ENCODE assay signal across 12 cellular contexts in the genomic region with DNA sequence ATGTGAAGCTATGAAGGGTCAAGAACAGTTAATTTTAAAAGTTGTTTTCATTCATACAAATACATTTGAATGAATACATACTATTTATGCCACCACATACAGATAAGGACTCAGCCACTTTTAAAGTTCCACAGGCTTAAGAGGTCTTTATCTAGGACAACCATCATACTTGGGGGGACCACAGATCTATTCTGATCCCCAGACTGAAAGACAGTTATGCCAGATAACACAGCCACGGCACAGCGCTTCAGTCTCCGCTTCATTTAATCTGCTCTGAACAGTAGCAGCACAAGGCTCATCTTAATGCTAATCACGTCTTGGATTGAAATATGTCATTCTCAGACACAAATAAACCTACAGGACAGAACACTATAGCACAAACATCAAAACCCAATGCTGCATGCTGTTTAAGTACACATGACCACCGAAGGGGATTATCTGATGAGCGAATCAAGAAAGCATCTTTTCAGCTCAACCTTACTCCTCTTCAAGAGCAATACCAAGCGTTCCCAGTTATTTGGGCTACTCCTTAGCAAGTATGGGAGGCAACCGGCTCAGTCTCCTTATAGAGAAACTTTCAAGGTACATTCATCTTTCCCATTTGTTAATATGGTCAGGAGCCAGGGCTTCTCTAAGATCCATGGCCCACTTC. TPM values are rescaled to one million over a fixed set of nuclear protein-coding genes. Genes with fewer than 3 reads are reported as not detected.
A peak's percentile ranks its signal among the peaks of the same experiment; 100 is the strongest.
DNase-seq lines count a peak whose midpoint lies in the region; ATAC-seq and TF ChIP-seq lines count a peak whose summit lies in the region.
"Had no signal": no experiment of that assay in that cellular context is flagged by ENCODE, and none has a peak within 500 bp of the region (broad histone marks: within the 10 kb centered on the region; RNA-seq: fewer than 3 reads in every experiment).

No MANE protein-coding gene starts in this region.

- no peak overlapping the region for H4K91ac ChIP-seq in mesenchymal stem cell (ENCODE audit: low read length)

- no peak overlapping the region for H2BK15ac ChIP-seq in mesenchymal stem cell (ENCODE audit: low read depth, poor library complexity, severe bottlenecking)

- TF ChIP-seq CTCF in cardiac muscle cell (IDR thresholded peaks at IDR 0.05; ENCODE audit: low read depth, low read length) (no peak), body of pancreas (IDR thresholded peaks at IDR 0.05) (no peak), tibial artery (IDR thresholded peaks at IDR 0.05) (no peak)

- H3K4me1 ChIP-seq in cardiac muscle cell (ENCODE audit: low read depth) (peaks cover 20% of the 10 kb centered on the region), body of pancreas (peaks cover 34% of the 10 kb centered on the region), mesenchymal stem cell (ENCODE audit: control insufficient read depth, insufficient read depth, low read depth, low read length) (peaks cover 9% of the 10 kb centered on the region), tibial artery (peaks cover 0 to 47% (median 16%) of the 10 kb centered on the region in 4 donors)

- peak overlapping the region; percentile 62 for H2AK5ac ChIP-seq in mesenchymal stem cell (ENCODE audit: low read length, severe bottlenecking)

- H3K4me2 ChIP-seq in mesenchymal stem cell (ENCODE audit: low read length, poor library complexity, severe bottlenecking) = no peak overlapping the region

- no peak overlapping the region for H3K9ac ChIP-seq in mesenchymal stem cell (ENCODE audit: low read length)

- no peak overlapping the region for H3K23ac ChIP-seq in mesenchymal stem cell (ENCODE audit: low read length in 2 of 2)

- H3K4me3 ChIP-seq in cardiac muscle cell = no peak overlapping the region
- no peak overlapping the region for H3K4me3 ChIP-seq in body of pancreas
- H3K4me3 ChIP-seq in mesenchymal stem cell (ENCODE audit: insufficient read depth in 1 of 2, low read depth in 1 of 2, low read length in 2 of 2) = no peak overlapping the region
- no peak overlapping the region for H3K4me3 ChIP-seq in tibial artery

- H3K27ac ChIP-seq in cardiac muscle cell (peak overlapping the region; percentile 96), body of pancreas (peak overlapping the region in 3 of 4 donors; percentile 22 to 76 (median 30)), mesenchymal stem cell (ENCODE audit: low read length, poor library complexity, severe bottlenecking) (peak overlapping the region; percentile 91), tibial artery (peak overlapping the region; percentile 57 to 61)

- no peak overlapping the region for H2BK5ac ChIP-seq in mesenchymal stem cell (ENCODE audit: low read depth, low read length, poor library complexity, severe bottlenecking)

- H2BK120ac ChIP-seq in mesenchymal stem cell (ENCODE audit: low read depth, low read length) = no peak overlapping the region

- H3K79me1 ChIP-seq in mesenchymal stem cell (replicated peaks; ENCODE audit: low read length, poor library complexity, severe bottlenecking) = peaks cover 10% of the 10 kb centered on the region

- TF ChIP-seq POLR2A in body of pancreas (IDR thresholded peaks at IDR 0.05) = no peak

- H3K9me3 ChIP-seq in cardiac muscle cell (ENCODE audit: low read depth) (no peaks in the 10 kb centered on the region), body of pancreas (no peaks in the 10 kb centered on the region), mesenchymal stem cell (ENCODE audit: control insufficient read depth, low read length) (no peaks in the 10 kb centered on the region), tibial artery (no peaks in the 10 kb centered on the region)

- H3K27me3 ChIP-seq in cardiac muscle cell (no peaks in the 10 kb centered on the region), body of pancreas (no peaks in the 10 kb centered on the region), mesenchymal stem cell (ENCODE audit: control insufficient read depth in 1 of 2, insufficient read depth in 1 of 2, low read length in 2 of 2) (no peaks in the 10 kb centered on the region), tibial artery (no peaks in the 10 kb centered on the region)

- intact Hi-C loops in cardiac septum (cut with DNase I) = no loop called here
- intact Hi-C loops in body of pancreas (cut with DNase I) = no loop called here
- intact Hi-C loops in tibial artery (cut with DNase I; ENCODE audit: low total_unique reads) = no loop called here

- ATAC-seq in body of pancreas (no peak), HG03039 (IDR thresholded peaks at IDR 0.05; ENCODE audit: unreplicated experiment) (no peak)

- 93% methylated on average over 8 of the region's 8 CpGs for WGBS in body of pancreas, 2 donors
- 68% methylated on average over 8 of the region's 8 CpGs for WGBS in mesenchymal stem cell

- H3K14ac ChIP-seq in mesenchymal stem cell (ENCODE audit: low read length in 2 of 2) = no peak overlapping the region

- H2AFZ ChIP-seq in mesenchymal stem cell (ENCODE audit: low read depth, low read length) = no peak overlapping the region

- H3K4ac ChIP-seq in mesenchymal stem cell (ENCODE audit: low read depth in 1 of 2, low read length in 2 of 2) = no peak overlapping the region

- peak overlapping the region in 1 of 2 experiments; percentile 59 for H3K18ac ChIP-seq in mesenchymal stem cell (ENCODE audit: low read depth in 1 of 2, low read length in 2 of 2)

- DNase-seq in cardiac muscle cell (ENCODE audit: low read depth in 1 of 2, low spot score in 1 of 2) (no peak), cardiac septum (ENCODE audit: low spot score) (no peak), body of pancreas (no peak), mesenchymal stem cell (peak; percentile 30), tibial artery (no peak), NCI-H82 treated with DMSO at 0.1 percent for 48 hours (lab: John Stamatoyannopoulos, UW; ENCODE audit: unreplicated experiment) (no peak)
- DNase-seq in activated T-cell treated with anti-CD3 and anti-CD28 coated beads, Interleukin-2, amount 50 U/mL, for 48 hours = no peak
- DNase-seq: activated CD4-positive, CD25-positive, alpha-beta regulatory T cell; activated CD8-positive, alpha-beta memory T cell treated with anti-CD3 and anti-CD28 coated beads, Interleukin-2, amount 50 U/mL, for 48 hours; activated naive CD8-positive, alpha-beta T cell treated with anti-CD3 and anti-CD28 coated beads, Interleukin-2, amount 10 ng/mL, durations not matched to agents 7 days and 5 days; substantia nigra had no signal

- no peak overlapping the region for H4K8ac ChIP-seq in mesenchymal stem cell (ENCODE audit: low read length)

- H3K36me3 ChIP-seq in cardiac muscle cell (peaks cover 13% of the 10 kb centered on the region), body of pancreas (replicated peaks in 1 of 2; ENCODE audit: insufficient read depth in 1 of 2, low read depth in 2 of 2) (peaks cover 0 to 2% of the 10 kb centered on the region in 2 donors), mesenchymal stem cell (ENCODE audit: control insufficient read depth in 1 of 2, insufficient read depth in 2 of 2, low read depth in 1 of 2, low read length in 2 of 2) (peaks cover 9 to 71% of the 10 kb centered on the region in 2 experiments), tibial artery (peaks cover 16 to 34% (median 26%) of the 10 kb centered on the region in 3 donors)

- peak overlapping the region; percentile 17 to 50 for H2BK12ac ChIP-seq in mesenchymal stem cell (ENCODE audit: low read length in 2 of 2)

RNA-seq across cellular contexts. Expression of gene PUM3, which starts 33.3 kb away (rescaled TPM):
- total RNA-seq in cardiac muscle cell = 12.5 and 32.5 TPM in 2 replicates
- polyA plus RNA-seq in cardiac muscle cell = 27.5 and 40.2 TPM in 2 replicates
- total RNA-seq in cardiac septum = 25.2 TPM
- total RNA-seq in body of pancreas = 100 to 1,000 TPM in 1 of 2 donors, 10 to 100 TPM in 1; 24.4 to 116 TPM
- polyA plus RNA-seq in mesenchymal stem cell (2013, experiment 1 of 2) = 44.9 TPM
- polyA plus RNA-seq in mesenchymal stem cell (2013, experiment 2 of 2) = 43.3 TPM

Comparison
In these comparisons a context has a peak if more than half of its experiments do, and no peak if none do; other contexts are left out.
1. H3K27ac ChIP-seq: peak in every context shown above with its lines; median percentile 96 in cardiac muscle cell; 91 in mesenchymal stem cell; 59 in tibial artery; 30 in body of pancreas.